In genomic region chr11:73625690-73626318, GRCh38 we compare ENCODE assay signal across 8 cellular contexts. TPM values are rescaled to one million over a fixed set of nuclear protein-coding genes. Genes with fewer than 3 reads are reported as not detected.
DNase-seq lines count a peak whose midpoint lies in the region; ATAC-seq and TF ChIP-seq lines count a peak whose summit lies in the region.

No MANE protein-coding gene starts in this region.

- TF ChIP-seq CTCF in GM12872 (IDR thresholded peaks at IDR 0.05; ENCODE audit: insufficient read depth, low read depth, low read length) (peak; percentile 85), left ventricle myocardium inferior (IDR thresholded peaks at IDR 0.05; ENCODE audit: borderline replicate concordance) (peak; percentile 96), retinal pigment epithelial cell (conservative IDR thresholded peaks at IDR 0.05; ENCODE audit: low read depth, low read length) (peak; percentile 97)

- DNase-seq in NCI-H187 treated with DMSO at 0.1 percent for 48 hours (lab: John Stamatoyannopoulos, UW) (peak; percentile 13), T-helper 2 cell (peak; percentile 33 to 67 (median 54)), amniotic stem cell (lab: John Stamatoyannopoulos, UW) (peak; percentile 4), left ventricle myocardium inferior (peak; percentile 61), retinal pigment epithelial cell (ENCODE audit: low read depth) (no peak)

- no peak overlapping the region for H3K27ac ChIP-seq in left ventricle myocardium inferior (replicated peaks)

- peak overlapping the region; percentile 32 for H3K4me3 ChIP-seq in left ventricle myocardium inferior
- no peak overlapping the region for H3K4me3 ChIP-seq in retinal pigment epithelial cell (ENCODE audit: low read length)

- ATAC-seq in HG03460 (IDR thresholded peaks at IDR 0.05; ENCODE audit: unreplicated experiment), result no peak
- ATAC-seq in HG02884 (IDR thresholded peaks at IDR 0.05; ENCODE audit: unreplicated experiment), result no peak

- peaks cover 19% of the 10 kb centered on the region for H3K4me1 ChIP-seq in left ventricle myocardium inferior

- H3K27me3 ChIP-seq in left ventricle myocardium inferior (ENCODE audit: low read depth), result no peaks in the 10 kb centered on the region

- intact Hi-C loops in left ventricle myocardium inferior (cut with micrococcal nuclease), result loop anchor here (5.0 kb wide), 1 partner anchor 36 kb away; no protein-coding TSS in a partner anchor

- no peaks in the 10 kb centered on the region for H3K36me3 ChIP-seq in left ventricle myocardium inferior

- no peaks in the 10 kb centered on the region for H3K9me3 ChIP-seq in left ventricle myocardium inferior (replicated peaks)

RNA-seq across cellular contexts. Expression of gene PLEKHB1, which starts 20.6 kb away (rescaled TPM):
- total RNA-seq in left ventricle myocardium inferior, result 22.4 TPM

RNA-seq across cellular contexts. Expression of gene FAM168A, which starts 27.9 kb away (rescaled TPM):
- 28.4 TPM for total RNA-seq in left ventricle myocardium inferior
